21 cellular contexts compared by ENCODE assay signal in the genomic region with DNA sequence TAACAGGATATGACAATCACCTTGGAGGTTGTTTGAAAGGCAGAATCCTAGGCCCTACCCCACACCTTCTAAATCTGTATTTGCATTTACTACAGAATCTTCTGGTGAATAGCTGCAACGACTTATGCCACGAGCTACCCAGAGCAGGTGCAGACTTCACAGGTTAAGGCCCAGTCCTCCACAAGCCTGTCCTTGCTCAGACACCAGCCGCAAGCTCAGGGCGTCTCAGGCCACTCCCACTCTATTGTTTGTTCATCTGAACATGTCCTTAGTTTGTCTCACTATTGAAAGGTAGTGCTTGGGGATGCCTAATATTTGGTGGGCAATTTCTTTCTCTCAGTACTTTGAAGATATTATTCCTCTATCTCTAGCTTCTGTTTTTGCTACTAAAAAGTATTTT.
"Had no signal": no experiment of that assay in that cellular context is flagged by ENCODE, and none has a peak within 500 bp of the region (broad histone marks: within the 10 kb centered on the region; RNA-seq: fewer than 3 reads in every experiment).

No MANE protein-coding gene starts in this region.

- DNase-seq: dermis blood vessel endothelial cell; dorsolateral prefrontal cortex; effector CD4-positive, alpha-beta T cell; effector memory CD4-positive, alpha-beta T cell; erythroblast; esophagus squamous epithelium; foreskin fibroblast; foreskin melanocyte; gastrocnemius medialis; glutamatergic neuron; head of caudate nucleus; heart right ventricle; hippocampal formation; left cardiac atrium; left lung; left ventricle myocardium superior; lower lobe of right lung; mesenchymal stem cell; mucosa of descending colon; naive B cell had no signal

- H3K4me3 ChIP-seq: coronary artery, dorsolateral prefrontal cortex, esophagus squamous epithelium, gastrocnemius medialis, heart right ventricle, left lung, lower lobe of right lung, mucosa of descending colon had no signal
